In genomic region chr3:39499651-39500273, GRCh38 we compare ENCODE assay signal across 19 cellular contexts. TPM values are rescaled to one million over a fixed set of nuclear protein-coding genes. Genes with fewer than 3 reads are reported as not detected.
"Had no signal": no experiment of that assay in that cellular context is flagged by ENCODE, and none has a peak within 500 bp of the region (broad histone marks: within the 10 kb centered on the region; RNA-seq: fewer than 3 reads in every experiment).

No MANE protein-coding gene starts in this region.

- H3K4me3 ChIP-seq: ascending aorta, breast epithelium, esophagus squamous epithelium, hepatocyte had no signal

- H3K4me2 ChIP-seq: hepatocyte had no signal

- H3K36me3 Mint-ChIP-seq: activated naive CD4-positive, alpha-beta T cell treated with anti-CD3 and anti-CD28 coated beads, Interleukin-2, amount 50 U/mL, for 24 hours; natural killer cell treated with Interleukin-12 subunit alpha and Interleukin-12 subunit beta and Interleukin-15 and Interleukin-18, amount 100 ng/mL, for 72 hours; T-cell had no signal

- H3K27ac Mint-ChIP-seq: activated CD4-positive, alpha-beta memory T cell treated with anti-CD3 and anti-CD28 coated beads, Interleukin-2, amount 10 ng/mL, durations not matched to agents 7 days and 5 days; activated naive CD4-positive, alpha-beta T cell treated with anti-CD3 and anti-CD28 coated beads, Interleukin-2, amount 50 U/mL, for 24 hours; natural killer cell treated with Interleukin-12 subunit alpha and Interleukin-12 subunit beta and Interleukin-15 and Interleukin-18, amount 100 ng/mL, for 72 hours; stimulated activated naive CD8-positive, alpha-beta T cell treated with anti-CD3 and anti-CD28 coated beads, Interleukin-15, Interleukin-2, amounts not matched to agents 100 ng/mL and 50 ng/mL, for 24 hours; T-cell had no signal

- H3K4me1 ChIP-seq: ascending aorta, breast epithelium had no signal

- H3K27me3 ChIP-seq: ascending aorta had no signal

- H3K4me3 Mint-ChIP-seq: activated CD4-positive, alpha-beta memory T cell treated with anti-CD3 and anti-CD28 coated beads, Interleukin-2, amount 10 ng/mL, durations not matched to agents 7 days and 5 days; activated naive CD4-positive, alpha-beta T cell treated with anti-CD3 and anti-CD28 coated beads, Interleukin-2, amount 50 U/mL, for 24 hours; activated T-cell treated with anti-CD3 and anti-CD28 coated beads, Interleukin-2, amount 50 U/mL, for 4 hours; natural killer cell treated with Interleukin-12 subunit alpha and Interleukin-12 subunit beta and Interleukin-15 and Interleukin-18, amount 100 ng/mL, for 72 hours; stimulated activated naive CD8-positive, alpha-beta T cell treated with anti-CD3 and anti-CD28 coated beads, Interleukin-15, Interleukin-2, amounts not matched to agents 100 ng/mL and 50 ng/mL, for 24 hours; T-cell had no signal

- H3K79me2 ChIP-seq: hepatocyte had no signal

- FAIRE-seq: endometrium had no signal

- H3K9me3 ChIP-seq: ascending aorta, breast epithelium, esophagus squamous epithelium had no signal

- H3K9me3 Mint-ChIP-seq: activated CD4-positive, alpha-beta memory T cell treated with anti-CD3 and anti-CD28 coated beads, Interleukin-2, amount 10 ng/mL, durations not matched to agents 7 days and 5 days; activated naive CD4-positive, alpha-beta T cell treated with anti-CD3 and anti-CD28 coated beads, Interleukin-2, amount 50 U/mL, for 24 hours; activated T-cell treated with anti-CD3 and anti-CD28 coated beads, Interleukin-2, amount 50 U/mL, for 4 hours; natural killer cell treated with Interleukin-12 subunit alpha and Interleukin-12 subunit beta and Interleukin-15 and Interleukin-18, amount 100 ng/mL, for 72 hours; stimulated activated naive CD8-positive, alpha-beta T cell treated with anti-CD3 and anti-CD28 coated beads, Interleukin-15, Interleukin-2, amounts not matched to agents 100 ng/mL and 50 ng/mL, for 24 hours; T-cell had no signal

- H3K27ac ChIP-seq: ascending aorta, breast epithelium, esophagus squamous epithelium, hepatocyte had no signal

- DNase-seq: activated CD4-positive, alpha-beta memory T cell treated with anti-CD3 and anti-CD28 coated beads, Interleukin-2, amount 10 ng/mL, durations not matched to agents 7 days and 5 days; activated CD4-positive, CD25-positive, alpha-beta regulatory T cell treated with anti-CD3 and anti-CD28 coated beads, Interleukin-2, amount 50 U/mL, for 72 hours; activated effector memory CD4-positive, alpha-beta T cell treated with Interleukin-2 at 50 U/mL for 16 hours; activated T-cell treated with anti-CD3 and anti-CD28 coated beads, Interleukin-2, amount 50 U/mL, for 4 hours; esophagus squamous epithelium; islet precursor cell; left ventricle myocardium superior; mesenchymal stem cell; T-cell; T-helper 9 cell had no signal

- H3K36me3 ChIP-seq: ascending aorta, breast epithelium, esophagus squamous epithelium had no signal

- H2AFZ ChIP-seq: hepatocyte had no signal

RNA-seq across cellular contexts. Expression of gene MOBP, which starts 32.3 kb away (rescaled TPM):
- total RNA-seq: activated CD4-positive, alpha-beta memory T cell treated with anti-CD3 and anti-CD28 coated beads, Interleukin-2, amount 10 ng/mL, durations not matched to agents 7 days and 5 days; activated T-cell treated with anti-CD3 and anti-CD28 coated beads, Interleukin-2, amount 50 U/mL, for 4 hours; ascending aorta; chondrocyte; esophagus squamous epithelium; fibroblast of villous mesenchyme; left ventricle myocardium superior; natural killer cell treated with Interleukin-12 subunit alpha and Interleukin-12 subunit beta and Interleukin-15 and Interleukin-18, amount 100 ng/mL, for 72 hours had no signal
